13 cellular contexts compared by ENCODE assay signal in the genomic region with DNA sequence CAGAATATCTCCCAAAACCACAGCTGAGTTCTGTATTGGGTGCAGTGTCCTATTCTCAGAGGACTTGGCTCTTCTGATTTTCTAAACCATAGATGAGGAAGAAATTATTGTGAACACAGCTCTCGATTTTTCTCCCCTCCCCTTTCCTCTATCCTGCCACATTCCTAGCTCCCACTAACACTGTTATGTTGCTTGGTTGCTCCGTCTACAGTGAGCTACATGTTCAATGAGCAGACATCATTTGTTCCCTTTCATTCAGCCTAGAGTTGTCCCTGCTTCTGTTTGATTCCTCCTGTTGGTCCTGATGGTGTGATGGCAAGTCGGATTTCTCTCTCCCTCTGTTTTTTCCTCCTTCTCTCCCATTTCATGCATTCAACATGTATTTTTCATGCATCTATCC.
"Had no signal": no experiment of that assay in that cellular context is flagged by ENCODE, and none has a peak within 500 bp of the region (broad histone marks: within the 10 kb centered on the region; RNA-seq: fewer than 3 reads in every experiment).

No MANE protein-coding gene starts in this region.

- H3K4me1 ChIP-seq: pancreas, upper lobe of left lung had no signal

- H3K4me1 Mint-ChIP-seq: activated CD4-positive, alpha-beta T cell treated with anti-CD3 and anti-CD28 coated beads, Interleukin-2, amount 10 ng/mL, durations not matched to agents 7 days and 5 days; activated naive CD4-positive, alpha-beta T cell treated with anti-CD3 and anti-CD28 coated beads, Interleukin-2, amount 10 ng/mL, durations not matched to agents 7 days and 5 days; memory B cell; stimulated activated effector memory CD8-positive, alpha-beta T cell treated with anti-CD3 and anti-CD28 coated beads, Interleukin-12 subunit alpha, Interleukin-12 subunit beta, amount 100 ng/mL, for 72 hours; T-helper 17 cell; WTC11 had no signal

- H3K27me3 ChIP-seq: pancreas, upper lobe of left lung had no signal

- H3K36me3 ChIP-seq: pancreas, upper lobe of left lung had no signal

- H3K4me3 ChIP-seq: pancreas, upper lobe of left lung had no signal

- ATAC-seq: pancreas; stimulated activated effector memory CD8-positive, alpha-beta T cell treated with anti-CD3 and anti-CD28 coated beads, Interleukin-12 subunit alpha, Interleukin-12 subunit beta, amount 100 ng/mL, for 72 hours; T-helper 17 cell; WTC11 had no signal

- H3K4me3 Mint-ChIP-seq: activated CD4-positive, alpha-beta T cell treated with anti-CD3 and anti-CD28 coated beads, Interleukin-2, amount 10 ng/mL, durations not matched to agents 7 days and 5 days; activated naive CD4-positive, alpha-beta T cell treated with anti-CD3 and anti-CD28 coated beads, Interleukin-2, amount 10 ng/mL, durations not matched to agents 7 days and 5 days; memory B cell; stimulated activated effector memory CD8-positive, alpha-beta T cell treated with anti-CD3 and anti-CD28 coated beads, Interleukin-12 subunit alpha, Interleukin-12 subunit beta, amount 100 ng/mL, for 72 hours; T-helper 17 cell; WTC11 had no signal

- H3K27me3 Mint-ChIP-seq: activated CD4-positive, alpha-beta T cell treated with anti-CD3 and anti-CD28 coated beads, Interleukin-2, amount 10 ng/mL, durations not matched to agents 7 days and 5 days; activated naive CD4-positive, alpha-beta T cell treated with anti-CD3 and anti-CD28 coated beads, Interleukin-2, amount 10 ng/mL, durations not matched to agents 7 days and 5 days; T-helper 17 cell had no signal

- H3K27ac Mint-ChIP-seq: activated CD4-positive, alpha-beta T cell treated with anti-CD3 and anti-CD28 coated beads, Interleukin-2, amount 10 ng/mL, durations not matched to agents 7 days and 5 days; activated naive CD4-positive, alpha-beta T cell treated with anti-CD3 and anti-CD28 coated beads, Interleukin-2, amount 10 ng/mL, durations not matched to agents 7 days and 5 days; activated T-helper 2 cell treated with anti-CD3 and anti-CD28 coated beads, Interferon-gamma antibody, Interleukin-2, Interleukin-4, amounts not matched to agents 10 μg/mL and 5 μg/mL and 100 μg/mL, durations not matched to agents 14 hours and 24 hours and 36 hours; memory B cell; stimulated activated effector memory CD8-positive, alpha-beta T cell treated with anti-CD3 and anti-CD28 coated beads, Interleukin-12 subunit alpha, Interleukin-12 subunit beta, amount 100 ng/mL, for 72 hours; T-helper 17 cell; WTC11 had no signal

- DNase-seq: activated CD4-positive, alpha-beta T cell treated with anti-CD3 and anti-CD28 coated beads, Interleukin-2, amount 10 ng/mL, durations not matched to agents 7 days and 5 days; activated naive CD4-positive, alpha-beta T cell treated with anti-CD3 and anti-CD28 coated beads, Interleukin-2, amount 10 ng/mL, durations not matched to agents 7 days and 5 days; activated T-cell treated with anti-CD3 and anti-CD28 coated beads for 4 hours; effector CD8-positive, alpha-beta T cell; kidney glomerular epithelial cell; pancreas; retina; T-helper 17 cell; upper lobe of left lung had no signal

- H3K36me3 Mint-ChIP-seq: activated naive CD4-positive, alpha-beta T cell treated with anti-CD3 and anti-CD28 coated beads, Interleukin-2, amount 10 ng/mL, durations not matched to agents 7 days and 5 days; stimulated activated effector memory CD8-positive, alpha-beta T cell treated with anti-CD3 and anti-CD28 coated beads, Interleukin-12 subunit alpha, Interleukin-12 subunit beta, amount 100 ng/mL, for 72 hours had no signal

- H3K27ac ChIP-seq: pancreas, upper lobe of left lung had no signal

- H3K9me3 ChIP-seq: pancreas, upper lobe of left lung had no signal
